ENCODE assay signal across 1 cellular context in the genomic region with DNA sequence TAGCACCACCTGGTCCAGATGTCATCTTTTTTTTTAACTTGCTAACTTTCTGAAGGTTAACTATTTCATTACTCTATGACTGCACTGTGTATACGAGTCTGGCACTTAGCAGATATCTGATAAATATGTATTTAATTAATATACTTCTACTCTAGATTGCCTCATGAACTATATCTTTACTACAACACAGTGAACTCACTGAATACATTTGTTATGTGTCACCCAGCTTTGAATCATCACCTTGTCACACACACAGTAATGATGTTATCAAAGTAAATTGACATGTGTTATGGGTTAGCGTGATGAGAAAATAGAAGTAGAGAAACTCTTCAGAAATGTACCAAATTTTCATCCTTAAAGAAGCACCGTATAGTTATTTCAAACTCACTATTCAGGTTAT.
TF ChIP-seq lines count a peak whose summit lies in the region.

No MANE protein-coding gene starts in this region.

TF ChIP-seq in IMR-90, 13 proteins besides CTCF, POLR2A, EP300 and RAD21:
- no peak for TF ChIP-seq BHLHE40 (IDR thresholded peaks at IDR 0.05; ENCODE audit: low read depth, low read length)
